Comparison of ENCODE assay signal across 11 cellular contexts in the genomic region with DNA sequence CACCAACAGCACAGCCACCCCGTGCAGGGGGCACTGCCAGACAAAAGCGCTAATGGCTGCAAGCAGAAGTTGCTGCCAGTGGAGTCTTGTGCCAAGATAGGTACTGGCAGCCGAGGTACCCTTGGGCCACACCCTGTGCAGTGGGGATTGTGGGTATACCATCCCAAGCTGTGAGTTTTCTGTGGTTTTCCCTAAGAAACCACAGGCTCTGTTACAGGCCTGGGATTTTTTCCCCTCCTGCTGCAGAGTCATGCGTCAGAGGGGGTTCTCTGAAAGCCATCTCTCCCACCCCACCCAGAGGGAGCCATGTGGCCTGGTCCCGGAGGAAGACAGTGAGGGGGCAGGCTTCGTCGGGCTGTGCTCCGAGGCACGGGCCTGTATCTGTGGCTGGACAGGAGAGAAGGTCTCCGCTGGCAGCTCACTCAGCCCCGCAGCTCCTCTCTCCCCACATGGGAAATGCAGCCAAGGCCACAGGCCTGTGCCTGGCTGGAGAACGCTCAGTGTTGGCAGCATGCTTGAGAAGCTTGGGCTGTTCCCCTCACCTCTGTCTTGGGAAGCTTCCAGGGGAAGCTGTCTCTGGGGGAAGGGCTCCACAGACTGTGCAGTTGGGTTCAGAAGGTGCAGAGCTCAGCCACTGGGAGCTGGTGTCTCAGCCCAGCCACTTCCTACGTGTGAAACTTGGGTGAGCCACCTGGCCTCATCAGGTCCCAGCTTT. TPM values are rescaled to one million over a fixed set of nuclear protein-coding genes. Genes with fewer than 3 reads are reported as not detected.
DNase-seq lines count a peak whose midpoint lies in the region; ATAC-seq and TF ChIP-seq lines count a peak whose summit lies in the region.
"Had no signal": no experiment of that assay in that cellular context is flagged by ENCODE, and none has a peak within 500 bp of the region (broad histone marks: within the 10 kb centered on the region; RNA-seq: fewer than 3 reads in every experiment).

No MANE protein-coding gene starts in this region.

- H3K79me2 ChIP-seq in KMS-11 (ENCODE audit: insufficient read depth, low read depth) = no peaks in the 10 kb centered on the region

- no peaks in the 10 kb centered on the region for H3K36me3 ChIP-seq in KMS-11 (ENCODE audit: insufficient read depth)
- no peaks in the 10 kb centered on the region for H3K36me3 ChIP-seq in muscle layer of colon (ENCODE audit: insufficient read depth, low read length)

- no peaks in the 10 kb centered on the region for H3K4me1 Mint-ChIP-seq in activated T-helper 2 cell treated with anti-CD3 and anti-CD28 coated beads, Interferon-gamma antibody, Interleukin-2, Interleukin-4, amounts not matched to agents 10 μg/mL and 5 μg/mL and 100 μg/mL, durations not matched to agents 14 hours and 24 hours and 36 hours (ENCODE audit: low read depth)
- H3K4me1 Mint-ChIP-seq in glutamatergic neuron (ENCODE audit: low read depth, unreplicated experiment) = peaks cover 3% of the 10 kb centered on the region

- no peak overlapping the region for H3K4me3 Mint-ChIP-seq in activated T-helper 2 cell treated with anti-CD3 and anti-CD28 coated beads, Interferon-gamma antibody, Interleukin-2, Interleukin-4, amounts not matched to agents 10 μg/mL and 5 μg/mL and 100 μg/mL, durations not matched to agents 14 hours and 24 hours and 36 hours (ENCODE audit: low read depth)
- H3K4me3 Mint-ChIP-seq in glutamatergic neuron (ENCODE audit: unreplicated experiment) = no peak overlapping the region
- H3K4me3 Mint-ChIP-seq: activated CD4-positive, alpha-beta T cell treated with anti-CD3 and anti-CD28 coated beads, Interleukin-2, amount 10 ng/mL, durations not matched to agents 7 days and 5 days; natural killer cell had no signal

- H3K27me3 Mint-ChIP-seq in activated T-helper 2 cell treated with anti-CD3 and anti-CD28 coated beads, Interferon-gamma antibody, Interleukin-2, Interleukin-4, amounts not matched to agents 10 μg/mL and 5 μg/mL and 100 μg/mL, durations not matched to agents 14 hours and 24 hours and 36 hours (ENCODE audit: low read depth) = peaks cover 6% of the 10 kb centered on the region
- peaks cover 2% of the 10 kb centered on the region for H3K27me3 Mint-ChIP-seq in glutamatergic neuron (ENCODE audit: unreplicated experiment)
- H3K27me3 Mint-ChIP-seq: activated CD4-positive, alpha-beta T cell treated with anti-CD3 and anti-CD28 coated beads, Interleukin-2, amount 10 ng/mL, durations not matched to agents 7 days and 5 days had no signal

- H3K4me1 ChIP-seq in KMS-11 (ENCODE audit: low read depth, poor library complexity, severe bottlenecking) (peaks cover 20% of the 10 kb centered on the region), muscle layer of colon (ENCODE audit: insufficient read depth, low read length) (peaks cover 18% of the 10 kb centered on the region)

- H3K27me3 ChIP-seq in AG04450 (ENCODE audit: control insufficient read depth, insufficient read depth, low read length) = no peaks in the 10 kb centered on the region
- H3K27me3 ChIP-seq in KMS-11 (ENCODE audit: insufficient read depth, low read depth) = no peaks in the 10 kb centered on the region
- H3K27me3 ChIP-seq in muscle layer of colon (ENCODE audit: control insufficient read depth in 1 of 2, insufficient read depth in 2 of 2, low read length in 2 of 2) = no peaks in the 10 kb centered on the region

- H3K4me3 ChIP-seq in AG04450 (ENCODE audit: low read depth, low read length) = no peak overlapping the region
- H3K4me3 ChIP-seq in KMS-11 (IDR thresholded peaks at IDR 0.05; ENCODE audit: insufficient read depth, low read depth, low read length) = no peak overlapping the region
- no peak overlapping the region for H3K4me3 ChIP-seq in muscle layer of colon (ENCODE audit: low read depth in 1 of 2, low read length in 2 of 2)

- POLR2A ChIA-PET in AG04450 (lab: Yijun Ruan, JAX) = interaction anchor here (1.2 kb wide), 1 partner anchor 54 kb away, joined by 6 read pairs; the partner anchor contains the start of gene SLC30A1

- ATAC-seq in GM19463 (IDR thresholded peaks at IDR 0.05; ENCODE audit: unreplicated experiment) = no peak

- TF ChIP-seq CTCF in AG04450 (IDR thresholded peaks at IDR 0.05; ENCODE audit: low read depth, low read length) (no peak), KMS-11 (conservative IDR thresholded peaks at IDR 0.05; ENCODE audit: low read depth, low read length) (no peak), glutamatergic neuron (IDR thresholded peaks at IDR 0.05; ENCODE audit: partially characterized antibody, unreplicated experiment) (no peak)

- H2AFZ ChIP-seq in KMS-11 (ENCODE audit: low read depth) = no peak overlapping the region

- H4K20me1 ChIP-seq in KMS-11 (ENCODE audit: insufficient read depth) = no peaks in the 10 kb centered on the region

- no peaks in the 10 kb centered on the region for H3K36me3 Mint-ChIP-seq in activated T-helper 2 cell treated with anti-CD3 and anti-CD28 coated beads, Interferon-gamma antibody, Interleukin-2, Interleukin-4, amounts not matched to agents 10 μg/mL and 5 μg/mL and 100 μg/mL, durations not matched to agents 14 hours and 24 hours and 36 hours (ENCODE audit: low read depth)
- no peaks in the 10 kb centered on the region for H3K36me3 Mint-ChIP-seq in glutamatergic neuron (ENCODE audit: unreplicated experiment)
- H3K36me3 Mint-ChIP-seq: natural killer cell had no signal

- H3K4me2 ChIP-seq in KMS-11 = peak overlapping the region; percentile 50; the same call in 1 of the 2 replicates

- intact Hi-C loops in activated T-helper 2 cell treated with anti-CD3 and anti-CD28 coated beads, Interferon-gamma antibody, Interleukin-2, Interleukin-4, amounts not matched to agents 10 μg/mL and 5 μg/mL and 100 μg/mL, durations not matched to agents 14 hours and 24 hours and 36 hours (cut with micrococcal nuclease) = no loop called here

- no peak overlapping the region for H3K27ac Mint-ChIP-seq in activated T-helper 2 cell treated with anti-CD3 and anti-CD28 coated beads, Interferon-gamma antibody, Interleukin-2, Interleukin-4, amounts not matched to agents 10 μg/mL and 5 μg/mL and 100 μg/mL, durations not matched to agents 14 hours and 24 hours and 36 hours
- H3K27ac Mint-ChIP-seq in glutamatergic neuron (ENCODE audit: unreplicated experiment) = no peak overlapping the region
- H3K27ac Mint-ChIP-seq: activated CD4-positive, alpha-beta T cell treated with anti-CD3 and anti-CD28 coated beads, Interleukin-2, amount 10 ng/mL, durations not matched to agents 7 days and 5 days had no signal

- H3K9ac ChIP-seq in KMS-11 (no peak overlapping the region), muscle layer of colon (ENCODE audit: low read length) (no peak overlapping the region)

- DNase-seq in AG04450 (ENCODE audit: low read depth, low spot score) = peak; percentile 45
- peak; percentile 39 for DNase-seq in cerebellum (ENCODE audit: low spot score)
- no peak for DNase-seq in activated T-helper 2 cell treated with anti-CD3 and anti-CD28 coated beads, Interferon-gamma antibody, Interleukin-2, Interleukin-4, amounts not matched to agents 10 μg/mL and 5 μg/mL and 100 μg/mL, durations not matched to agents 14 hours and 24 hours and 36 hours (ENCODE audit: low spot score)
- no peak for DNase-seq in glutamatergic neuron
- no peak for DNase-seq in effector CD4-positive, alpha-beta T cell
- DNase-seq: activated CD4-positive, alpha-beta T cell treated with anti-CD3 and anti-CD28 coated beads, Interleukin-2, amount 10 ng/mL, durations not matched to agents 7 days and 5 days; natural killer cell; stimulated activated naive CD4-positive, alpha-beta T cell had no signal

- H3K9me3 ChIP-seq in AG04450 (ENCODE audit: control insufficient read depth, insufficient read depth, low read length) (no peaks in the 10 kb centered on the region), muscle layer of colon (ENCODE audit: low read length) (no peaks in the 10 kb centered on the region)

- H3K9me3 Mint-ChIP-seq in activated T-helper 2 cell treated with anti-CD3 and anti-CD28 coated beads, Interferon-gamma antibody, Interleukin-2, Interleukin-4, amounts not matched to agents 10 μg/mL and 5 μg/mL and 100 μg/mL, durations not matched to agents 14 hours and 24 hours and 36 hours = no peaks in the 10 kb centered on the region
- peaks cover 1% of the 10 kb centered on the region for H3K9me3 Mint-ChIP-seq in glutamatergic neuron (ENCODE audit: unreplicated experiment)
- H3K9me3 Mint-ChIP-seq: activated CD4-positive, alpha-beta T cell treated with anti-CD3 and anti-CD28 coated beads, Interleukin-2, amount 10 ng/mL, durations not matched to agents 7 days and 5 days; natural killer cell had no signal

- H3K27ac ChIP-seq in AG04450 (ENCODE audit: low read depth, low read length) (peak overlapping the region; percentile 83), KMS-11 (no peak overlapping the region), muscle layer of colon (ENCODE audit: low read depth, low read length) (peak overlapping the region; percentile 62)

- CTCF ChIA-PET in AG04450 (lab: Charles Lee) = interaction anchor here (0.6 to 2.3 kb wide), 2 partner anchors 48 to 334 kb away, joined by 3 to 6 read pairs; no protein-coding TSS in a partner anchor

RNA-seq across cellular contexts. Expression of gene NEK2, which starts 42.5 kb away (rescaled TPM):
- 5.4 and 8.8 TPM in 2 replicates for polyA plus RNA-seq in AG04450 (2011; rRNA removed)
- 3.8 and 8.8 TPM in 2 replicates for polyA minus RNA-seq in AG04450 (2011; rRNA and poly(A)+ RNA removed)
- 10.3 TPM for total RNA-seq in cerebellum
- total RNA-seq in activated T-helper 2 cell treated with anti-CD3 and anti-CD28 coated beads, Interferon-gamma antibody, Interleukin-2, Interleukin-4, amounts not matched to agents 10 μg/mL and 5 μg/mL and 100 μg/mL, durations not matched to agents 14 hours and 24 hours and 36 hours = 21.8 and 24.1 TPM in 2 replicates
- total RNA-seq in glutamatergic neuron (ENCODE audit: unreplicated experiment) = 3.4 TPM

RNA-seq across cellular contexts. Expression of gene SLC30A1, which starts 54.0 kb away (rescaled TPM):
- polyA plus RNA-seq in AG04450 (2011; rRNA removed) = 11.1 and 12.8 TPM in 2 replicates
- 11.7 and 20.9 TPM in 2 replicates for polyA minus RNA-seq in AG04450 (2011; rRNA and poly(A)+ RNA removed)
- total RNA-seq in cerebellum (18.0 TPM), glutamatergic neuron (ENCODE audit: unreplicated experiment) (3.1 TPM)
- 7.9 and 8.0 TPM in 2 replicates for total RNA-seq in activated T-helper 2 cell treated with anti-CD3 and anti-CD28 coated beads, Interferon-gamma antibody, Interleukin-2, Interleukin-4, amounts not matched to agents 10 μg/mL and 5 μg/mL and 100 μg/mL, durations not matched to agents 14 hours and 24 hours and 36 hours

Comparison
In these comparisons a context has a peak if more than half of its experiments do, and no peak if none do; other contexts are left out.
1. DNase-seq: peak in AG04450 (single experiment) and cerebellum (single experiment); none in activated T-helper 2 cell treated with anti-CD3 and anti-CD28 coated beads, Interferon-gamma antibody, Interleukin-2, Interleukin-4, amounts not matched to agents 10 μg/mL and 5 μg/mL and 100 μg/mL, durations not matched to agents 14 hours and 24 hours and 36 hours (single experiment), glutamatergic neuron (single experiment) and effector CD4-positive, alpha-beta T cell (single experiment).